Comparison of ENCODE assay signal across 8 cellular contexts in genomic region chr11:67278135-67278938, GRCh38. TPM values are rescaled to one million over a fixed set of nuclear protein-coding genes. Genes with fewer than 3 reads are reported as not detected.
DNase-seq lines count a peak whose midpoint lies in the region; ATAC-seq and TF ChIP-seq lines count a peak whose summit lies in the region.

No MANE protein-coding gene starts in this region.

- H3K27ac Mint-ChIP-seq in MCF 10A (ENCODE audit: low read depth, unreplicated experiment) = no peak overlapping the region
- H3K27ac Mint-ChIP-seq in central memory CD8-positive, alpha-beta T cell (ENCODE audit: low read depth) = peak overlapping the region; percentile 98

- H3K27ac ChIP-seq in breast epithelium = peak overlapping the region; percentile 92 to 98
- peak overlapping the region; percentile 90 for H3K27ac ChIP-seq in muscle layer of duodenum (ENCODE audit: low read length)
- peak overlapping the region; percentile 92 for H3K27ac ChIP-seq in vagina

- peaks cover 27% of the 10 kb centered on the region for H3K36me3 Mint-ChIP-seq in MCF 10A (ENCODE audit: insufficient read depth, unreplicated experiment)
- H3K36me3 Mint-ChIP-seq in central memory CD8-positive, alpha-beta T cell (ENCODE audit: insufficient read depth) = peaks cover 60% of the 10 kb centered on the region

- no peak for TF ChIP-seq POLR2A in breast epithelium (IDR thresholded peaks at IDR 0.05)
- TF ChIP-seq POLR2A in vagina (IDR thresholded peaks at IDR 0.05) = no peak

- H3K4me3 ChIP-seq in breast epithelium (peak overlapping the region in 1 of 3 donors; percentile 67), muscle layer of duodenum (ENCODE audit: low read depth in 1 of 2, low read length in 2 of 2) (peak overlapping the region; percentile 11 to 43), vagina (peak overlapping the region in 1 of 2 donors; percentile 34)

- H3K9me3 ChIP-seq in breast epithelium (no peaks in the 10 kb centered on the region), muscle layer of duodenum (ENCODE audit: control insufficient read depth in 1 of 2, low read length in 2 of 2) (no peaks in the 10 kb centered on the region), vagina (no peaks in the 10 kb centered on the region)

- no TSS peak for BruUV-seq in MCF 10A (replicated peaks; lab: Mats Ljungman, UMichigan)

- H3K4me1 Mint-ChIP-seq in MCF 10A (ENCODE audit: insufficient read depth, unreplicated experiment) = no peaks in the 10 kb centered on the region
- H3K4me1 Mint-ChIP-seq in central memory CD8-positive, alpha-beta T cell = peaks cover 55% of the 10 kb centered on the region

- no peaks in the 10 kb centered on the region for H3K27me3 ChIP-seq in breast epithelium
- H3K27me3 ChIP-seq in muscle layer of duodenum (ENCODE audit: low read depth, low read length) = no peaks in the 10 kb centered on the region
- no peaks in the 10 kb centered on the region for H3K27me3 ChIP-seq in vagina

- CTCF ChIA-PET in MCF 10A (lab: Yijun Ruan, JAX) = interaction anchor here (0.5 to 1.5 kb wide), 3 partner anchors 11 to 482 kb away, joined by 3 to 5 read pairs (median 3); no protein-coding TSS in a partner anchor

- H3K9me3 Mint-ChIP-seq in MCF 10A (ENCODE audit: unreplicated experiment) = no peaks in the 10 kb centered on the region
- H3K9me3 Mint-ChIP-seq in central memory CD8-positive, alpha-beta T cell = no peaks in the 10 kb centered on the region

- ATAC-seq in central memory CD8-positive, alpha-beta T cell (replicated peaks; ENCODE audit: extremely low read depth, poor library complexity, severe bottlenecking) = no peak
- no peak for ATAC-seq in HG03045 (IDR thresholded peaks at IDR 0.05; ENCODE audit: unreplicated experiment)

- H3K27me3 Mint-ChIP-seq in MCF 10A (ENCODE audit: insufficient read depth, unreplicated experiment) = no peaks in the 10 kb centered on the region
- no peaks in the 10 kb centered on the region for H3K27me3 Mint-ChIP-seq in central memory CD8-positive, alpha-beta T cell

- no peak for DNase-seq in breast epithelium (ENCODE audit: low spot score in 2 of 2)
- no peak for DNase-seq in MCF 10A (ENCODE audit: unreplicated experiment)
- no peak for DNase-seq in central memory CD8-positive, alpha-beta T cell (ENCODE audit: low spot score in 2 of 2)
- no peak for DNase-seq in vagina (ENCODE audit: extremely low spot score in 2 of 2)
- no peak for DNase-seq in DMS53 treated with DMSO at 0.1 percent for 48 hours (lab: John Stamatoyannopoulos, UW; ENCODE audit: unreplicated experiment)
- DNase-seq in NCI-H1048 (lab: John Stamatoyannopoulos, UW) = no peak

- intact Hi-C loops in breast epithelium (cut with DNase I; ENCODE audit: low total_unique reads) (no loop called here), MCF 10A (cut with micrococcal nuclease) (no loop called here), vagina (cut with DNase I) (no loop called here)

- POLR2A ChIA-PET in MCF 10A (lab: Yijun Ruan, JAX) = interaction anchor here (0.9 to 1.9 kb wide), 5 partner anchors 9 to 39 kb away, joined by 3 to 6 read pairs (median 3); no protein-coding TSS in a partner anchor

- H3K36me3 ChIP-seq in breast epithelium (peaks cover 17% of the 10 kb centered on the region), muscle layer of duodenum (ENCODE audit: control insufficient read depth in 1 of 2, insufficient read depth in 2 of 2, low read length in 2 of 2) (peaks cover 37 to 44% of the 10 kb centered on the region in 2 donors), vagina (peaks cover 0 to 48% of the 10 kb centered on the region in 2 donors)

- no peak for TF ChIP-seq CTCF in breast epithelium (IDR thresholded peaks at IDR 0.05)
- no peak for TF ChIP-seq CTCF in MCF 10A (IDR thresholded peaks at IDR 0.05; ENCODE audit: unreplicated experiment)
- TF ChIP-seq CTCF in vagina (IDR thresholded peaks at IDR 0.05) = no peak

- peaks cover 35 to 37% of the 10 kb centered on the region in 2 donors for H3K4me1 ChIP-seq in breast epithelium
- peaks cover 21 to 57% of the 10 kb centered on the region in 2 donors for H3K4me1 ChIP-seq in muscle layer of duodenum (ENCODE audit: control insufficient read depth in 1 of 2, insufficient read depth in 2 of 2, low read length in 2 of 2)
- peaks cover 66% of the 10 kb centered on the region for H3K4me1 ChIP-seq in vagina

- no peak overlapping the region for H3K4me3 Mint-ChIP-seq in MCF 10A (ENCODE audit: unreplicated experiment)
- peak overlapping the region; percentile 99 for H3K4me3 Mint-ChIP-seq in central memory CD8-positive, alpha-beta T cell

RNA-seq across cellular contexts. Expression of gene ANKRD13D, which starts 10.8 kb away (rescaled TPM):
- 10 to 100 TPM; 23.7 to 51.8 (median 40.7) TPM for total RNA-seq in breast epithelium
- total RNA-seq in MCF 10A (2022) = 39.7 and 46.2 TPM in 2 replicates
- 62.9 TPM for total RNA-seq in vagina

RNA-seq across cellular contexts. Expression of gene GRK2, which starts 12.1 kb away (rescaled TPM):
- total RNA-seq in breast epithelium (10 to 100 TPM; 41.1 to 52.8 (median 52.1) TPM), MCF 10A (2022) (48.1 and 50.1 TPM in 2 replicates), vagina (100 TPM)

RNA-seq across cellular contexts. Expression of gene SSH3, which starts 25.0 kb away (rescaled TPM):
- 10 to 100 TPM; 28.8 to 55.2 (median 34.4) TPM for total RNA-seq in breast epithelium
- 31.7 and 38.0 TPM in 2 replicates for total RNA-seq in MCF 10A (2022)
- total RNA-seq in vagina = 98.0 TPM
